In the genomic region with DNA sequence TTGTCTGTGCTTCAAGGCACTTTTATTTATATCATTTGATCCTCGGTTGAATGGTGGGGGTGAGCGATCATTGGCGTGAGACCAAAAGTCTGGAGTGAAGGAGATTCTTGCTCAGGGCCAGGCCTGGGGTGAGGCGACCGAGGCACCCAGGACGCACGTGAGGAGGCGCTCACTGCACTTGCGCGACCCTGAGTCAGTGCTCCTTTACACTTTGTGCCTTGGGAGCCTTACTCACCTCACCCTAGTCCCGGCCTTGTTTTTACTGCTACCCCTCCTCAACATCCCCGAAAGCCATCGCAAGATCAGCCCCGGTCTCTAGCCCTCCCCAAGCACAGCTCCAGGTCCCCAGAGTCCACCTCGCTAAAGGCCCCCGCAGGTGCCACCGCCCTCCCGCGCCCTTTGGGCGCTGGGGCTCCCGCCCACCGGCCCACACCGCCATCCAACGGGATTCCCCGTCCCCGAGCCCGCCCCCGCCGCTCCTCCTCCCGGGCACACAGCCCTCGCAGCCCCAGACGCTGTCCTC, we compare ENCODE assay signal across 8 cellular contexts. TPM values are rescaled to one million over a fixed set of nuclear protein-coding genes. Genes with fewer than 3 reads are reported as not detected.
A peak's percentile ranks its signal among the peaks of the same experiment; 100 is the strongest.
DNase-seq lines count a peak whose midpoint lies in the region; ATAC-seq and TF ChIP-seq lines count a peak whose summit lies in the region.

No MANE protein-coding gene starts in this region.

- H3K36me3 ChIP-seq in cardiac muscle cell = no peaks in the 10 kb centered on the region
- no peaks in the 10 kb centered on the region for H3K36me3 ChIP-seq in upper lobe of left lung

- DNase-seq in COR-L47 (lab: John Stamatoyannopoulos, UW) (peak; percentile 60), HPDE6-E6E7 (ENCODE audit: extremely low spot score) (peak; percentile 73), RPMI8226 (peak; percentile 79), cardiac muscle cell (ENCODE audit: low read depth in 1 of 2, low spot score in 1 of 2) (peak; percentile 42 to 81), progenitor cell of endocrine pancreas (ENCODE audit: low spot score, unreplicated experiment) (no peak), upper lobe of left lung (peak; percentile 83 to 94)
- peak; percentile 58 to 86 for DNase-seq in activated naive CD4-positive, alpha-beta T cell treated with anti-CD3 and anti-CD28 coated beads, Interleukin-2, amount 50 U/mL, for 72 hours (ENCODE audit: low spot score in 2 of 2)

- TF ChIP-seq EP300 in upper lobe of left lung (IDR thresholded peaks at IDR 0.05) = no peak

- peak overlapping the region; percentile 89 for H3K4me3 Mint-ChIP-seq in progenitor cell of endocrine pancreas (ENCODE audit: low read depth)

- no peaks in the 10 kb centered on the region for H3K27me3 ChIP-seq in cardiac muscle cell
- H3K27me3 ChIP-seq in upper lobe of left lung = no peaks in the 10 kb centered on the region

- peaks cover 10% of the 10 kb centered on the region for H3K4me1 ChIP-seq in cardiac muscle cell (ENCODE audit: low read depth)
- peaks cover 37 to 43% (median 39%) of the 10 kb centered on the region in 4 donors for H3K4me1 ChIP-seq in upper lobe of left lung

- H3K9me3 Mint-ChIP-seq in activated naive CD4-positive, alpha-beta T cell treated with anti-CD3 and anti-CD28 coated beads, Interleukin-2, amount 50 U/mL, for 72 hours = no peaks in the 10 kb centered on the region
- H3K9me3 Mint-ChIP-seq in progenitor cell of endocrine pancreas (ENCODE audit: low read depth) = peaks cover 5% of the 10 kb centered on the region

- peak overlapping the region; percentile 76 for H3K4me3 ChIP-seq in cardiac muscle cell
- peak overlapping the region; percentile 65 to 90 (median 70) for H3K4me3 ChIP-seq in upper lobe of left lung

- peak; percentile 62 for ATAC-seq in GM19455 (IDR thresholded peaks at IDR 0.05; ENCODE audit: unreplicated experiment)
- ATAC-seq in activated naive CD4-positive, alpha-beta T cell treated with anti-CD3 and anti-CD28 coated beads, Interleukin-2, amount 50 U/mL, for 72 hours = peak; percentile 81 to 91
- peak; percentile 90 to 92 for ATAC-seq in upper lobe of left lung (ENCODE audit: low FRiP score in 2 of 2)

- H3K27ac ChIP-seq in cardiac muscle cell = peak overlapping the region; percentile 96
- H3K27ac ChIP-seq in upper lobe of left lung = peak overlapping the region; percentile 90 to 97 (median 95)

- peaks cover 3% of the 10 kb centered on the region for H3K27me3 Mint-ChIP-seq in progenitor cell of endocrine pancreas

- TF ChIP-seq CTCF in cardiac muscle cell (IDR thresholded peaks at IDR 0.05; ENCODE audit: low read depth, low read length) (peak; percentile 7), progenitor cell of endocrine pancreas (IDR thresholded peaks at IDR 0.05; ENCODE audit: unreplicated experiment) (peak; percentile 8), upper lobe of left lung (IDR thresholded peaks at IDR 0.05) (no peak)

- peaks cover 18% of the 10 kb centered on the region for H3K4me1 Mint-ChIP-seq in progenitor cell of endocrine pancreas (ENCODE audit: low read depth)

- no peak for TF ChIP-seq POLR2A in upper lobe of left lung (IDR thresholded peaks at IDR 0.05)

- H3K9me3 ChIP-seq in cardiac muscle cell (ENCODE audit: low read depth) (no peaks in the 10 kb centered on the region), upper lobe of left lung (no peaks in the 10 kb centered on the region)

- 0 to 1% methylated on average over 17 to 18 of the region's 32 CpGs for whole genome bisulfite sequencing in upper lobe of left lung, 2 donors

- H3K36me3 Mint-ChIP-seq in activated naive CD4-positive, alpha-beta T cell treated with anti-CD3 and anti-CD28 coated beads, Interleukin-2, amount 50 U/mL, for 72 hours = peaks cover 0 to 12% of the 10 kb centered on the region in 2 donors
- no peaks in the 10 kb centered on the region for H3K36me3 Mint-ChIP-seq in progenitor cell of endocrine pancreas (ENCODE audit: insufficient read depth)

- H3K27ac Mint-ChIP-seq in activated naive CD4-positive, alpha-beta T cell treated with anti-CD3 and anti-CD28 coated beads, Interleukin-2, amount 50 U/mL, for 72 hours = peak overlapping the region; percentile 96 to 97
- peak overlapping the region; percentile 99 for H3K27ac Mint-ChIP-seq in progenitor cell of endocrine pancreas

RNA-seq across cellular contexts. Expression of gene EZH1, which starts 0.5 kb away (rescaled TPM):
- total RNA-seq in activated naive CD4-positive, alpha-beta T cell treated with anti-CD3 and anti-CD28 coated beads, Interleukin-2, amount 50 U/mL, for 72 hours = 10 to 100 TPM; 34.2 to 56.9 TPM
- 19.2 and 33.8 TPM in 2 replicates for total RNA-seq in cardiac muscle cell
- polyA plus RNA-seq in cardiac muscle cell = 22.7 and 34.9 TPM in 2 replicates
- 31.4 and 31.9 TPM in 2 replicates for total RNA-seq in progenitor cell of endocrine pancreas
- 100 to 1,000 TPM in 1 of 6 donors, 10 to 100 TPM in 5; 30.7 to 122 (median 55.0) TPM for total RNA-seq in upper lobe of left lung

RNA-seq across cellular contexts. Expression of gene RAMP2, which starts 16.7 kb away (rescaled TPM):
- not detected for total RNA-seq in activated naive CD4-positive, alpha-beta T cell treated with anti-CD3 and anti-CD28 coated beads, Interleukin-2, amount 50 U/mL, for 72 hours
- total RNA-seq in cardiac muscle cell (16.2 and 16.5 TPM in 2 replicates), progenitor cell of endocrine pancreas (4.3 and 4.4 TPM in 2 replicates), upper lobe of left lung (100 to 1,000 TPM in 1 of 6 donors, 10 to 100 TPM in 4, not detected in 1; 12.2 to 120 (median 55.8) TPM)
- 20.6 and 28.0 TPM in 2 replicates for polyA plus RNA-seq in cardiac muscle cell

RNA-seq across cellular contexts. Expression of gene VPS25, which starts 28.9 kb away (rescaled TPM):
- 10 to 100 TPM; 58.4 to 62.2 TPM for total RNA-seq in activated naive CD4-positive, alpha-beta T cell treated with anti-CD3 and anti-CD28 coated beads, Interleukin-2, amount 50 U/mL, for 72 hours
- total RNA-seq in cardiac muscle cell (101 and 129 TPM in 2 replicates), progenitor cell of endocrine pancreas (76.5 and 81.3 TPM in 2 replicates), upper lobe of left lung (10 to 100 TPM; 19.0 to 54.6 (median 36.7) TPM)
- polyA plus RNA-seq in cardiac muscle cell = 133 and 136 TPM in 2 replicates

RNA-seq across cellular contexts. Expression of gene WNK4, which starts 36.1 kb away (rescaled TPM):
- 1 to 10 TPM in 1 of 2 donors, under 1 TPM in 1; 0.56 to 1.7 TPM for total RNA-seq in activated naive CD4-positive, alpha-beta T cell treated with anti-CD3 and anti-CD28 coated beads, Interleukin-2, amount 50 U/mL, for 72 hours
- total RNA-seq in cardiac muscle cell (0.04 and 1.6 TPM in 2 replicates), progenitor cell of endocrine pancreas (5.8 and 6.3 TPM in 2 replicates), upper lobe of left lung (1 to 10 TPM in 1 of 6 donors, under 1 TPM in 3, not detected in 2; 0.15 to 1.8 (median 0.26) TPM)
- polyA plus RNA-seq in cardiac muscle cell = 0.67 and 0.71 TPM in 2 replicates

RNA-seq across cellular contexts. Expression of gene COA3, which starts 54.2 kb away (rescaled TPM):
- 10 to 100 TPM; 14.8 to 32.7 TPM for total RNA-seq in activated naive CD4-positive, alpha-beta T cell treated with anti-CD3 and anti-CD28 coated beads, Interleukin-2, amount 50 U/mL, for 72 hours
- total RNA-seq in cardiac muscle cell (84.1 and 113 TPM in 2 replicates), progenitor cell of endocrine pancreas (84.9 and 85.4 TPM in 2 replicates), upper lobe of left lung (10 to 100 TPM; 23.3 to 95.3 (median 67.4) TPM)
- 228 and 275 TPM in 2 replicates for polyA plus RNA-seq in cardiac muscle cell

Comparison
In these comparisons a context has a peak if more than half of its experiments do, and no peak if none do; other contexts are left out.
1. CTCF ChIP-seq: peak in cardiac muscle cell (single experiment) and progenitor cell of endocrine pancreas (single experiment); none in upper lobe of left lung (0 of 6).
2. Peak in every context shown above with its lines, with median percentiles within 50 percentile points of each other: ATAC-seq.